Comparison of ENCODE assay signal across 8 cellular contexts in genomic region chr22:30802202-30803166, GRCh38.
DNase-seq lines count a peak whose midpoint lies in the region; ATAC-seq and TF ChIP-seq lines count a peak whose summit lies in the region.

No MANE protein-coding gene starts in this region.

- H3K4me1 Mint-ChIP-seq in nephron progenitor cell = peaks cover 4% of the 10 kb centered on the region
- H3K4me1 Mint-ChIP-seq in stimulated activated naive CD8-positive, alpha-beta T cell treated with anti-CD3 and anti-CD28 coated beads, Interleukin-15, amount 100 ng/mL, for 72 hours = peaks cover 28% of the 10 kb centered on the region

- peak; percentile 97 for ATAC-seq in stimulated activated naive CD8-positive, alpha-beta T cell treated with anti-CD3 and anti-CD28 coated beads, Interleukin-15, amount 100 ng/mL, for 72 hours
- ATAC-seq in GM18519 (IDR thresholded peaks at IDR 0.05; ENCODE audit: low FRiP score, unreplicated experiment) = no peak

- H3K27ac Mint-ChIP-seq in nephron progenitor cell = no peak overlapping the region
- no peak overlapping the region for H3K27ac Mint-ChIP-seq in stimulated activated naive CD8-positive, alpha-beta T cell treated with anti-CD3 and anti-CD28 coated beads, Interleukin-15, amount 100 ng/mL, for 72 hours

- H3K36me3 Mint-ChIP-seq in nephron progenitor cell (ENCODE audit: low read depth) = no peaks in the 10 kb centered on the region

- DNase-seq in DMS53 (lab: John Stamatoyannopoulos, UW) = peak; percentile 82
- peak; percentile 94 for DNase-seq in HT1080 (ENCODE audit: low read depth)
- peak; percentile 83 for DNase-seq in SIG-M5 treated with dmso at 0.1 percent for 504 hours (lab: John Stamatoyannopoulos, UW; ENCODE audit: unreplicated experiment)
- DNase-seq in activated gamma-delta T cell treated with anti-CD3 and anti-CD28 coated beads, Interleukin-2, amount 50 U/mL, for 16 hours (ENCODE audit: low read depth) = peak; percentile 14
- DNase-seq in foreskin fibroblast = peak; percentile 93 to 98
- DNase-seq in nephron progenitor cell = peak; percentile 94
- peak; percentile 73 to 74 for DNase-seq in stimulated activated naive CD8-positive, alpha-beta T cell treated with anti-CD3 and anti-CD28 coated beads, Interleukin-15, amount 100 ng/mL, for 72 hours

- peaks cover 92% of the 10 kb centered on the region for H3K27me3 Mint-ChIP-seq in nephron progenitor cell (ENCODE audit: low read depth, poor library complexity)
- H3K27me3 Mint-ChIP-seq in stimulated activated naive CD8-positive, alpha-beta T cell treated with anti-CD3 and anti-CD28 coated beads, Interleukin-15, amount 100 ng/mL, for 72 hours = peaks cover 60% of the 10 kb centered on the region

- no peaks in the 10 kb centered on the region for H3K9me3 Mint-ChIP-seq in nephron progenitor cell
- no peaks in the 10 kb centered on the region for H3K9me3 Mint-ChIP-seq in stimulated activated naive CD8-positive, alpha-beta T cell treated with anti-CD3 and anti-CD28 coated beads, Interleukin-15, amount 100 ng/mL, for 72 hours

- H3K4me3 ChIP-seq in foreskin fibroblast (ENCODE audit: low read depth in 1 of 2, low read length in 2 of 2) = peak overlapping the region; percentile 26 to 34

- no peak overlapping the region for H3K4me3 Mint-ChIP-seq in nephron progenitor cell
- peak overlapping the region in 1 of 2 donors; percentile 16 for H3K4me3 Mint-ChIP-seq in stimulated activated naive CD8-positive, alpha-beta T cell treated with anti-CD3 and anti-CD28 coated beads, Interleukin-15, amount 100 ng/mL, for 72 hours

- TF ChIP-seq CTCF in foreskin fibroblast (IDR thresholded peaks at IDR 0.05; ENCODE audit: low read depth, low read length) (peak; percentile 4), nephron progenitor cell (IDR thresholded peaks at IDR 0.05) (peak; percentile 17)

Comparison
In these comparisons a context has a peak if more than half of its experiments do, and no peak if none do; other contexts are left out.
1. DNase-seq: peak in every context shown above with its lines; median percentile 96 in foreskin fibroblast; 94 in HT1080; 94 in nephron progenitor cell; 83 in SIG-M5 treated with dmso at 0.1 percent for 504 hours; 82 in DMS53; 74 in stimulated activated naive CD8-positive, alpha-beta T cell treated with anti-CD3 and anti-CD28 coated beads, Interleukin-15, amount 100 ng/mL, for 72 hours; 14 in activated gamma-delta T cell treated with anti-CD3 and anti-CD28 coated beads, Interleukin-2, amount 50 U/mL, for 16 hours.